Comparison of ENCODE assay signal across 16 cellular contexts in the genomic region with DNA sequence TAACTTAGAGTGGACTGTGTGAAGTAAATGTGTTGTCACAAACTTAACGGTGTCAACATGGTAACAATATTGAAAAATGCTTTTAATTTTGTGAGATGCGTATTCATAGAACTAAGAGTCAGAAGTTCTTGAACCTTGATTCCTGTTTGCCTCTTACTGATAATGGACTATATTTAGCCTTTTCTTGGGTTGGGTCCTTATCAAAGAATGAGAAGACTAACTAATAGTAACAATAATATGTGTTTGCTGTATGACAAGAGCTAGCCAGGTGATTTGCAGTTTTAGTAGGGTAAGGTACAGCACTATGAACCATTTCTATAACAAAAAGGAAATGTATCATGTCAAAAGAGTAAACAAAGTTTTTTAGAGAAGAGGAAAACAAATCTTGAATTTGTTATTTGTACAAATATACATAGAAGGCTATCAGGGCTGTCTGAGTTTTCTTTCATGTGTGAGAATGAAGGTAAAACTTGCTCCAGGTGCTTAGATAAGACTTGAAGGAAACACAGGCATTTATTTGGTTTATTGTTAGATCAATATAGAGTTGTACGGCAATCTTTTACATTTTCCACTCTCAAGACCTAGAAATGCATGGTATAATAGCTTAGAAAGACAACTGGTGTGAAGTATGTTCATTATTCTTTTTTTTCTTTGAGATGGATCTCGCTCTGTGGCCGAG.
DNase-seq lines count a peak whose midpoint lies in the region; ATAC-seq, FAIRE-seq and TF ChIP-seq lines count a peak whose summit lies in the region.
"Had no signal": no experiment of that assay in that cellular context is flagged by ENCODE, and none has a peak within 500 bp of the region (broad histone marks: within the 10 kb centered on the region; RNA-seq: fewer than 3 reads in every experiment).

No MANE protein-coding gene starts in this region.

- DNase-seq in cardiac muscle cell (ENCODE audit: low read depth in 1 of 2, low spot score in 1 of 2) (no peak), right cardiac atrium (no peak), activated B cell treated with CpG ODN at 0.5 μM for 24 hours (no peak), HEK293T (ENCODE audit: extremely low spot score) (no peak), urothelium cell line (ENCODE audit: low spot score) (no peak), HepG2 (ENCODE audit: low spot score) (no peak)
- DNase-seq in naive thymus-derived CD4-positive, alpha-beta T cell, result no peak
- DNase-seq: DMS79, H9, NCI-H187 treated with DMSO at 0.1 percent for 48 hours, NCI-H446, NCI-H748 treated with DMSO at 0.1 percent for 48 hours, PC-9 had no signal

- intact Hi-C loops in right cardiac atrium (cut with DNase I), result no loop called here
- intact Hi-C loops in activated B cell treated with CpG ODN at 0.5 μM for 24 hours (cut with micrococcal nuclease), result no loop called here
- intact Hi-C loops in naive thymus-derived CD4-positive, alpha-beta T cell (cut with micrococcal nuclease), result no loop called here
- intact Hi-C loops in HepG2 (cut with micrococcal nuclease; ENCODE audit: unreplicated experiment), result no loop called here

- in situ Hi-C loops in HepG2 (cut with HindIII; ENCODE audit: extremely low pct_ligation_motif_present, low pct_unique_long_range_greater_than_20kb), result no loop called here

- H3K79me2 ChIP-seq in HepG2 (ENCODE audit: insufficient read depth, low read length), result no peaks in the 10 kb centered on the region

- no peak for TF ChIP-seq EP300 in HepG2 (IDR thresholded peaks at IDR 0.05; ENCODE audit: low read depth in 2 of 2, low read length in 2 of 2)
- no peak for TF ChIP-seq EP300 in HepG2 (CRISPR knock-in tag; IDR thresholded peaks at IDR 0.05; ENCODE audit: borderline replicate concordance)

- H3K27me3 Mint-ChIP-seq in activated B cell treated with CpG ODN at 0.5 μM for 24 hours, result no peaks in the 10 kb centered on the region
- no peaks in the 10 kb centered on the region for H3K27me3 Mint-ChIP-seq in naive thymus-derived CD4-positive, alpha-beta T cell

- H3K9me3 ChIP-seq in cardiac muscle cell (ENCODE audit: low read depth), result no peaks in the 10 kb centered on the region
- no peaks in the 10 kb centered on the region for H3K9me3 ChIP-seq in right cardiac atrium (ENCODE audit: control insufficient read depth, low read length)
- H3K9me3 ChIP-seq in naive thymus-derived CD4-positive, alpha-beta T cell (ENCODE audit: control insufficient read depth in 2 of 3, low read length in 3 of 3), result no peaks in the 10 kb centered on the region
- H3K9me3 ChIP-seq in HepG2 (ENCODE audit: low read length), result no peaks in the 10 kb centered on the region

- H3K4me1 ChIP-seq in cardiac muscle cell (ENCODE audit: low read depth) (peaks cover 8% of the 10 kb centered on the region), right cardiac atrium (ENCODE audit: control insufficient read depth, insufficient read depth, low read length) (no peaks in the 10 kb centered on the region), HepG2 (ENCODE audit: insufficient read depth, low read length) (peaks cover 63% of the 10 kb centered on the region)
- H3K4me1 ChIP-seq in naive thymus-derived CD4-positive, alpha-beta T cell (ENCODE audit: control insufficient read depth in 2 of 2, insufficient read depth in 2 of 2, low read length in 2 of 2), result peaks cover 0 to 35% of the 10 kb centered on the region in 2 donors

- H3K36me3 ChIP-seq in cardiac muscle cell (no peaks in the 10 kb centered on the region), HepG2 (replicated peaks in 1 of 2; ENCODE audit: control insufficient read depth in 1 of 2, insufficient read depth in 2 of 2, low read length in 2 of 2) (no peaks in the 10 kb centered on the region)
- no peaks in the 10 kb centered on the region for H3K36me3 ChIP-seq in naive thymus-derived CD4-positive, alpha-beta T cell (ENCODE audit: control insufficient read depth in 2 of 3, insufficient read depth in 3 of 3, low read length in 3 of 3)

- FAIRE-seq in urothelium cell line (lab: Jason Lieb, UNC) (no peak), HepG2 (lab: Jason Lieb, UNC) (no peak)
- FAIRE-seq: D721Med had no signal

- BruUV-seq in HepG2 (replicated peaks; lab: Mats Ljungman, UMichigan), result no TSS peak

- no peak for TF ChIP-seq RAD21 in HepG2 (CRISPR knock-in tag; IDR thresholded peaks at IDR 0.05)

- POLR2A ChIA-PET in activated B cell treated with CpG ODN at 0.5 μM for 24 hours (lab: Charles Lee) (interaction anchor here (0.6 to 0.9 kb wide), 2 partner anchors 10 to 68 kb away, joined by 3 to 8 read pairs; no protein-coding TSS in a partner anchor), HEK293T (lab: Yijun Ruan, JAX) (no interaction called here), HepG2 (lab: Yijun Ruan, JAX) (no interaction called here)
- POLR2A ChIA-PET in naive thymus-derived CD4-positive, alpha-beta T cell (lab: Charles Lee), result interaction anchor here (0.6 kb wide), 1 partner anchor 385 kb away, joined by 4 read pairs; no protein-coding TSS in a partner anchor

- H3K4me1 Mint-ChIP-seq in activated B cell treated with CpG ODN at 0.5 μM for 24 hours, result peaks cover 71% of the 10 kb centered on the region
- peaks cover 30 to 73% (median 65%) of the 10 kb centered on the region in 7 donors for H3K4me1 Mint-ChIP-seq in naive thymus-derived CD4-positive, alpha-beta T cell

- ATAC-seq in right cardiac atrium, result no peak
- ATAC-seq in activated B cell treated with CpG ODN at 0.5 μM for 24 hours (ENCODE audit: low read depth), result no peak
- no peak for ATAC-seq in naive thymus-derived CD4-positive, alpha-beta T cell
- no peak for ATAC-seq in HepG2
- no peak for ATAC-seq in HG03432 (IDR thresholded peaks at IDR 0.05; ENCODE audit: unreplicated experiment)

- 92% methylated on average over 5 of the region's 5 CpGs for WGBS in right cardiac atrium
- 97% methylated on average over 5 of the region's 5 CpGs for WGBS in HepG2 (ENCODE audit: low lambda C conversion rate)

- H3K27me3 ChIP-seq in cardiac muscle cell (no peaks in the 10 kb centered on the region), right cardiac atrium (ENCODE audit: control insufficient read depth, insufficient read depth) (no peaks in the 10 kb centered on the region), HepG2 (ENCODE audit: control insufficient read depth in 1 of 2, insufficient read depth in 2 of 2, low read length in 2 of 2) (no peaks in the 10 kb centered on the region)
- no peaks in the 10 kb centered on the region for H3K27me3 ChIP-seq in naive thymus-derived CD4-positive, alpha-beta T cell (ENCODE audit: control insufficient read depth in 2 of 2, insufficient read depth in 2 of 2, low read length in 2 of 2)
- H3K27me3 ChIP-seq: SJSA1 had no signal

- TF ChIP-seq CTCF in cardiac muscle cell (IDR thresholded peaks at IDR 0.05; ENCODE audit: low read depth, low read length) (no peak), activated B cell treated with CpG ODN at 0.5 μM for 24 hours (IDR thresholded peaks at IDR 0.05) (no peak), HepG2 (CRISPR knock-in tag; IDR thresholded peaks at IDR 0.05) (no peak)

- no peak overlapping the region for H3K4me2 ChIP-seq in HepG2 (ENCODE audit: low read depth, low read length)

- H3K27ac ChIP-seq in cardiac muscle cell, result peak overlapping the region; percentile 16
- H3K27ac ChIP-seq in right cardiac atrium (ENCODE audit: low read length), result no peak overlapping the region
- H3K27ac ChIP-seq in naive thymus-derived CD4-positive, alpha-beta T cell (ENCODE audit: low read depth, low read length), result no peak overlapping the region
- no peak overlapping the region for H3K27ac ChIP-seq in HepG2 (ENCODE audit: extremely low read length, insufficient read depth, low read length)
- H3K27ac ChIP-seq: SJSA1 had no signal

- H3K9me3 Mint-ChIP-seq in activated B cell treated with CpG ODN at 0.5 μM for 24 hours, result no peaks in the 10 kb centered on the region
- peaks cover 0 to 3% (median 0%) of the 10 kb centered on the region in 11 donors for H3K9me3 Mint-ChIP-seq in naive thymus-derived CD4-positive, alpha-beta T cell

- no peak overlapping the region for H2AFZ ChIP-seq in HepG2 (ENCODE audit: low read length)
- H2AFZ ChIP-seq: PC-9 had no signal

- H3K27ac Mint-ChIP-seq in activated B cell treated with CpG ODN at 0.5 μM for 24 hours, result peak overlapping the region; percentile 24
- peak overlapping the region in 3 of 9 donors; percentile 2 to 87 (median 6) for H3K27ac Mint-ChIP-seq in naive thymus-derived CD4-positive, alpha-beta T cell

- TF ChIP-seq POLR2A in HepG2 (IDR thresholded peaks at IDR 0.05; ENCODE audit: insufficient read depth in 1 of 2, low read depth in 2 of 2, low read length in 2 of 2), result no peak

- peaks cover 12% of the 10 kb centered on the region for H3K36me3 Mint-ChIP-seq in activated B cell treated with CpG ODN at 0.5 μM for 24 hours (ENCODE audit: low read depth)
- H3K36me3 Mint-ChIP-seq in naive thymus-derived CD4-positive, alpha-beta T cell, result peaks cover 3 to 22% (median 17%) of the 10 kb centered on the region in 5 donors

- CTCF ChIA-PET in activated B cell treated with CpG ODN at 0.5 μM for 24 hours (lab: Charles Lee), result no interaction called here
- CTCF ChIA-PET in naive thymus-derived CD4-positive, alpha-beta T cell (lab: Charles Lee), result no interaction called here
- CTCF ChIA-PET in HEK293T (lab: Yijun Ruan, JAX), result no interaction called here
- CTCF ChIA-PET in HepG2 (lab: Yijun Ruan, JAX; ENCODE audit: low intra/inter-chr PET ratio, low total read pairs), result no interaction called here

- no peak overlapping the region for H3K9ac ChIP-seq in HepG2 (ENCODE audit: insufficient read depth, low read depth, low read length)

- peak overlapping the region; percentile 0 for H3K4me3 Mint-ChIP-seq in activated B cell treated with CpG ODN at 0.5 μM for 24 hours
- peak overlapping the region in 6 of 10 donors; percentile 5 to 56 (median 31) for H3K4me3 Mint-ChIP-seq in naive thymus-derived CD4-positive, alpha-beta T cell
- H3K4me3 Mint-ChIP-seq: H9 had no signal

- no peak overlapping the region for H3K4me3 ChIP-seq in cardiac muscle cell
- H3K4me3 ChIP-seq in right cardiac atrium (ENCODE audit: low read length), result no peak overlapping the region
- no peak overlapping the region for H3K4me3 ChIP-seq in naive thymus-derived CD4-positive, alpha-beta T cell (ENCODE audit: low read length)
- no peak overlapping the region for H3K4me3 ChIP-seq in HepG2 (replicated peaks in 1 of 3; ENCODE audit: insufficient read depth in 1 of 3, low read depth in 2 of 3, low read length in 3 of 3)
- H3K4me3 ChIP-seq: PC-9, SJSA1 had no signal

- H4K20me1 ChIP-seq in HepG2 (ENCODE audit: insufficient read depth, low read length), result no peaks in the 10 kb centered on the region

TF ChIP-seq in HEK293T, 16 proteins besides CTCF, POLR2A, EP300 and RAD21 (continues in another document):
- TF ChIP-seq FOXK2 (IDR thresholded peaks at IDR 0.05) (no peak), SP1 (IDR thresholded peaks at IDR 0.05) (no peak), L3MBTL2 (conservative IDR thresholded peaks at IDR 0.05) (no peak), ARNT (IDR thresholded peaks at IDR 0.05) (no peak), FOXM1 (IDR thresholded peaks at IDR 0.05; ENCODE audit: borderline replicate concordance) (no peak)

TF ChIP-seq in HepG2, 621 proteins besides CTCF, POLR2A, EP300 and RAD21 (continues in another document):
- TF ChIP-seq NFATC3 (CRISPR knock-in tag; IDR thresholded peaks at IDR 0.05) (no peak), AGO1 (IDR thresholded peaks at IDR 0.05; ENCODE audit: low read depth, low read length, poor library complexity, severe bottlenecking) (no peak)

Comparison
In these comparisons a context has a peak if more than half of its experiments do, and no peak if none do; other contexts are left out.
1. POLR2A ChIA-PET loops: an anchor here in activated B cell treated with CpG ODN at 0.5 μM for 24 hours (0.6 to 0.9 kb wide) and naive thymus-derived CD4-positive, alpha-beta T cell (0.6 kb wide); none called in HEK293T and HepG2.